ENCODE assay signal across 27 cellular contexts in the genomic region with DNA sequence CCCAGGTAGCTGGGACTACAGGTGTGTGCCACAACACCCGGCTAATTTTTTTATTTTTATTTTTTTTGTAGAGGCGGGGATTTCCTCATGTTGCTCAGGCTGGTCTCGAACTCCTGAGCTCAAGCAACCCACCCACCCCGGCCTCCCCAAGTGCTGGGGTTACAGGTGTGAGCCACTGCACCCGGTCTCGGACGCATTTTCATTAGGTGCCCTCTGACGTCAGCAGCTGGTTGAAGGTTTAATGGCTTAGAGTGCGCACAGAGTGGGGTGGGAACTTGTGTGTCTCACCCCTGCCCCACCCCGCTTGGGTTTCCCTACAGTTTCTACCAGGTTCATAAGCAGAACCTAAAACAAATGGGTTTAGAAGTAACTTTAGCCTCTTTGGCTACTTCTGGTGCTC.
A peak's percentile ranks its signal among the peaks of the same experiment; 100 is the strongest.
DNase-seq lines count a peak whose midpoint lies in the region; ATAC-seq, FAIRE-seq and TF ChIP-seq lines count a peak whose summit lies in the region.
"Had no signal": no experiment of that assay in that cellular context is flagged by ENCODE, and none has a peak within 500 bp of the region (broad histone marks: within the 10 kb centered on the region; RNA-seq: fewer than 3 reads in every experiment).

No MANE protein-coding gene starts in this region.

- no peak for TF ChIP-seq POLR2A in thyroid gland (IDR thresholded peaks at IDR 0.05)

- H3K9me3 Mint-ChIP-seq in chondrocyte (ENCODE audit: low read depth) (no peaks in the 10 kb centered on the region), nephron (peaks cover 4% of the 10 kb centered on the region), neural progenitor cell (no peaks in the 10 kb centered on the region)
- H3K9me3 Mint-ChIP-seq: activated CD8-positive, alpha-beta T cell treated with anti-CD3 and anti-CD28 coated beads for 36 hours; activated naive CD8-positive, alpha-beta T cell treated with anti-CD3 and anti-CD28 coated beads for 36 hours; T-helper 1 cell treated with Interleukin-12 subunit alpha and Interleukin-12 subunit beta and Interleukin-4 antibody, amounts not matched to agents 30 μg/mL and 1 μg/mL, for 36 hours had no signal

- H3K4me3 ChIP-seq in thyroid gland (replicated peaks in 1 of 3) (no peak overlapping the region), kidney (ENCODE audit: low read length in 2 of 2) (no peak overlapping the region), neural progenitor cell (no peak overlapping the region)
- H3K4me3 ChIP-seq: K562 had no signal

- no peaks in the 10 kb centered on the region for H3K36me3 Mint-ChIP-seq in chondrocyte (ENCODE audit: low read depth)
- H3K36me3 Mint-ChIP-seq in nephron (ENCODE audit: low read depth): no peaks in the 10 kb centered on the region
- no peaks in the 10 kb centered on the region for H3K36me3 Mint-ChIP-seq in neural progenitor cell
- H3K36me3 Mint-ChIP-seq: activated naive CD8-positive, alpha-beta T cell treated with anti-CD3 and anti-CD28 coated beads for 36 hours; CD14-positive monocyte had no signal

- H3K4me3 Mint-ChIP-seq in chondrocyte (ENCODE audit: unreplicated experiment) (no peak overlapping the region), nephron (peak overlapping the region in 1 of 3 experiments; percentile 29), neural progenitor cell (no peak overlapping the region)
- H3K4me3 Mint-ChIP-seq: activated CD8-positive, alpha-beta T cell treated with anti-CD3 and anti-CD28 coated beads for 36 hours; activated naive CD8-positive, alpha-beta T cell treated with anti-CD3 and anti-CD28 coated beads for 36 hours; CD14-positive monocyte; T-helper 1 cell treated with Interleukin-12 subunit alpha and Interleukin-12 subunit beta and Interleukin-4 antibody, amounts not matched to agents 30 μg/mL and 1 μg/mL, for 36 hours had no signal

- peak overlapping the region; percentile 87 for H3K27ac ChIP-seq in RWPE1
- peak overlapping the region; percentile 49 to 85 (median 83) for H3K27ac ChIP-seq in thyroid gland
- no peak overlapping the region for H3K27ac ChIP-seq in kidney (ENCODE audit: low read depth in 2 of 2, low read length in 2 of 2)
- no peak overlapping the region for H3K27ac ChIP-seq in neural progenitor cell
- H3K27ac ChIP-seq: epithelial cell of prostate had no signal

- H3K4me1 ChIP-seq in thyroid gland: peaks cover 26 to 38% of the 10 kb centered on the region in 2 donors
- H3K4me1 ChIP-seq in kidney (ENCODE audit: control insufficient read depth in 1 of 2, insufficient read depth in 1 of 2, low read depth in 1 of 2, low read length in 2 of 2): peaks cover 3 to 17% of the 10 kb centered on the region in 2 donors
- peaks cover 16% of the 10 kb centered on the region for H3K4me1 ChIP-seq in neural progenitor cell

- no peak for ATAC-seq in HG03460 (IDR thresholded peaks at IDR 0.05; ENCODE audit: unreplicated experiment)
- ATAC-seq: activated CD8-positive, alpha-beta T cell treated with anti-CD3 and anti-CD28 coated beads for 36 hours had no signal

- H3K9ac ChIP-seq in kidney (ENCODE audit: low read length in 2 of 2): no peak overlapping the region
- H3K9ac ChIP-seq in neural progenitor cell: no peak overlapping the region

- DNase-seq in RWPE1 (ENCODE audit: low spot score) (no peak), chondrocyte (ENCODE audit: low spot score) (no peak), thyroid gland (no peak), kidney (no peak), neural progenitor cell (ENCODE audit: low spot score) (no peak), kidney glomerular epithelial cell (lab: John Stamatoyannopoulos, UW) (no peak)
- DNase-seq: activated CD4-positive, alpha-beta T cell treated with anti-CD3 and anti-CD28 coated beads for 1 hour; activated CD8-positive, alpha-beta T cell treated with anti-CD3 and anti-CD28 coated beads for 36 hours; activated effector memory CD4-positive, alpha-beta T cell treated with anti-CD3 and anti-CD28 coated beads, Interleukin-2, amount 50 U/mL, for 16 hours; activated naive CD8-positive, alpha-beta T cell treated with anti-CD3 and anti-CD28 coated beads for 36 hours; Calu3; cerebellar nuclear complex; effector CD4-positive, alpha-beta T cell; HCEC 1CT; left cardiac atrium; mesendoderm; NCI-H2029 treated with DMSO at 0.1 percent for 48 hours; NCI-H226; NCI-H748 treated with DMSO at 0.1 percent for 48 hours; SK-N-SH had no signal

- H3K27me3 ChIP-seq in thyroid gland: no peaks in the 10 kb centered on the region
- H3K27me3 ChIP-seq in neural progenitor cell: no peaks in the 10 kb centered on the region

- FAIRE-seq in kidney (lab: Jason Lieb, UNC): no peak
- FAIRE-seq: K562, TTC549 had no signal

- H3K36me3 ChIP-seq in thyroid gland (no peaks in the 10 kb centered on the region), kidney (ENCODE audit: control insufficient read depth in 1 of 2, insufficient read depth in 2 of 2, low read length in 2 of 2) (no peaks in the 10 kb centered on the region), neural progenitor cell (no peaks in the 10 kb centered on the region)

- no peak for TF ChIP-seq CTCF in RWPE1 (conservative IDR thresholded peaks at IDR 0.05; ENCODE audit: low read depth)
- TF ChIP-seq CTCF in chondrocyte (IDR thresholded peaks at IDR 0.05): no peak
- no peak for TF ChIP-seq CTCF in nephron (IDR thresholded peaks at IDR 0.05; ENCODE audit: unreplicated experiment in 3 of 3)
- TF ChIP-seq CTCF in thyroid gland (IDR thresholded peaks at IDR 0.05): no peak
- TF ChIP-seq CTCF in kidney (IDR thresholded peaks at IDR 0.05; ENCODE audit: borderline replicate concordance, extremely low read depth, insufficient read depth): no peak
- TF ChIP-seq CTCF in neural progenitor cell (IDR thresholded peaks at IDR 0.05): no peak

- H4K20me1 ChIP-seq in neural progenitor cell (ENCODE audit: low read depth): no peaks in the 10 kb centered on the region

- no peak overlapping the region for H2AFZ ChIP-seq in neural progenitor cell (replicated peaks)

- intact Hi-C loops in thyroid gland (cut with DNase I): no loop called here
- intact Hi-C loops in kidney (cut with DNase I): no loop called here

- H3K4me2 ChIP-seq in neural progenitor cell: no peak overlapping the region

- H3K27ac Mint-ChIP-seq in chondrocyte (ENCODE audit: unreplicated experiment): peak overlapping the region; percentile 92
- H3K27ac Mint-ChIP-seq in nephron: peak overlapping the region; percentile 93 to 100 (median 99)
- no peak overlapping the region for H3K27ac Mint-ChIP-seq in neural progenitor cell
- H3K27ac Mint-ChIP-seq: activated CD8-positive, alpha-beta T cell treated with anti-CD3 and anti-CD28 coated beads for 36 hours; activated naive CD8-positive, alpha-beta T cell treated with anti-CD3 and anti-CD28 coated beads for 36 hours; CD14-positive monocyte; T-helper 1 cell treated with Interleukin-12 subunit alpha and Interleukin-12 subunit beta and Interleukin-4 antibody, amounts not matched to agents 30 μg/mL and 1 μg/mL, for 36 hours had no signal

- H3K27me3 Mint-ChIP-seq in chondrocyte (ENCODE audit: low read depth): no peaks in the 10 kb centered on the region
- peaks cover 7% of the 10 kb centered on the region for H3K27me3 Mint-ChIP-seq in nephron (ENCODE audit: low read depth)
- peaks cover 6% of the 10 kb centered on the region for H3K27me3 Mint-ChIP-seq in neural progenitor cell (ENCODE audit: insufficient read depth, low read depth)
- H3K27me3 Mint-ChIP-seq: activated CD8-positive, alpha-beta T cell treated with anti-CD3 and anti-CD28 coated beads for 36 hours; activated naive CD8-positive, alpha-beta T cell treated with anti-CD3 and anti-CD28 coated beads for 36 hours had no signal

- POLR2A ChIA-PET in RWPE1 (lab: Yijun Ruan, JAX; ENCODE audit: low non-redundant PET): no interaction called here

- WGBS in thyroid gland, 2 donors: 82 to 85% methylated on average over 10 of the region's 10 CpGs

- CTCF ChIA-PET in RWPE1 (lab: Yijun Ruan, JAX): no interaction called here

- H3K9me3 ChIP-seq in thyroid gland (no peaks in the 10 kb centered on the region), kidney (ENCODE audit: control insufficient read depth in 1 of 2, low read length in 2 of 2) (no peaks in the 10 kb centered on the region), neural progenitor cell (ENCODE audit: low read depth) (no peaks in the 10 kb centered on the region)
- H3K9me3 ChIP-seq: SK-N-SH had no signal

- H3K4me1 Mint-ChIP-seq in chondrocyte (ENCODE audit: low read depth) (peaks cover 69% of the 10 kb centered on the region), nephron (peaks cover 62% of the 10 kb centered on the region), neural progenitor cell (no peaks in the 10 kb centered on the region)
- H3K4me1 Mint-ChIP-seq: activated naive CD8-positive, alpha-beta T cell treated with anti-CD3 and anti-CD28 coated beads for 36 hours had no signal

- no peaks in the 10 kb centered on the region for H3K79me2 ChIP-seq in neural progenitor cell (ENCODE audit: low read depth)

- H3F3A ChIP-seq in neural progenitor cell (ENCODE audit: low read depth): no peaks in the 10 kb centered on the region

Comparison
In these comparisons a context has a peak if more than half of its experiments do, and no peak if none do; other contexts are left out.
1. H3K27ac ChIP-seq: peak in RWPE1 (single experiment) and thyroid gland (3 of 3); none in kidney (0 of 2) and neural progenitor cell (single experiment).